8 cellular contexts compared by ENCODE assay signal in the genomic region with DNA sequence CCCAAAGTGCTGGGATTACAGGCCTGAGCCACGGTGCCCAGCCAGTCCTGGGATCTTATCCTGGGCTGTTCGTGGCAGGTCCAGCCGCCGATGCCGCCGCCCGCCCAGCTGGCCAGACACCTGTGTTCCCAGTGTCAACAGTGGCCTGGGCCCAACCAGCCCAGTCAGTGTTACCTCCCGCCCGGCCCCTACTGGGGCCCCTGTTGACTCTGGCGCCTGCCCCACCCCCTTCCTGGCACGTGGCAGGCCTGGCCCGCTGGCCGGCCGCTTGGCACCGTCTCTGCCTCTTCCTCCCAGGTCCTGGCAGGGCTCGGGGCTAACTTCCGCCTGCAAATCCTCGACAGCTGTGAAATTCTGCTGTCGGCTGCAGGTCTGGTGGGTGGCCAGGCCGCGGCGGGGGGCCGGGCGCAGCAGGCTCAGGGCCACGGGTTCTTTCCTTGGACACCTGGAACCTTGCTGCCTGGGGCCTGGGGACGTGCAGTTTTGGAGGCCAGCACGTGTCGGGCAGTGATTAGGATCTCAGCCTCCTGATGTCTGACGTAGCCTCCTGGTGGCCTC. TPM values are rescaled to one million over a fixed set of nuclear protein-coding genes. Genes with fewer than 3 reads are reported as not detected.
A peak's percentile ranks its signal among the peaks of the same experiment; 100 is the strongest.
DNase-seq lines count a peak whose midpoint lies in the region; ATAC-seq, FAIRE-seq and TF ChIP-seq lines count a peak whose summit lies in the region.

No MANE protein-coding gene starts in this region.

- ATAC-seq in activated CD4-positive, alpha-beta T cell treated with anti-CD3 and anti-CD28 coated beads for 36 hours: no peak
- ATAC-seq in naive thymus-derived CD8-positive, alpha-beta T cell: no peak

- TF ChIP-seq POLR2A in GM12892 (IDR thresholded peaks at IDR 0.05; ENCODE audit: low read depth, low read length): no peak

- FAIRE-seq in GM12892 (lab: Jason Lieb, UNC): no peak

- no peaks in the 10 kb centered on the region for H3K27me3 Mint-ChIP-seq in activated CD4-positive, alpha-beta T cell treated with anti-CD3 and anti-CD28 coated beads for 36 hours
- no peaks in the 10 kb centered on the region for H3K27me3 Mint-ChIP-seq in naive thymus-derived CD8-positive, alpha-beta T cell

- POLR2A ChIA-PET in activated CD4-positive, alpha-beta T cell treated with anti-CD3 and anti-CD28 coated beads for 36 hours (lab: Charles Lee): no interaction called here
- POLR2A ChIA-PET in naive thymus-derived CD8-positive, alpha-beta T cell (lab: Charles Lee): interaction anchor here (0.6 to 0.8 kb wide), 3 partner anchors 96 to 159 kb away, joined by 3 to 7 read pairs (median 4); no protein-coding TSS in a partner anchor

- CTCF ChIA-PET in activated CD4-positive, alpha-beta T cell treated with anti-CD3 and anti-CD28 coated beads for 36 hours (lab: Charles Lee): interaction anchor here (0.7 to 0.8 kb wide), 2 partner anchors 12 to 329 kb away, joined by 3 to 4 read pairs; no protein-coding TSS in a partner anchor

- intact Hi-C loops in posterior cingulate gyrus (cut with DNase I): no loop called here
- intact Hi-C loops in activated CD4-positive, alpha-beta T cell treated with anti-CD3 and anti-CD28 coated beads for 36 hours (cut with DNase I, micrococcal nuclease): no loop called here

- H3K4me1 Mint-ChIP-seq in activated CD4-positive, alpha-beta T cell treated with anti-CD3 and anti-CD28 coated beads for 36 hours: peaks cover 24% of the 10 kb centered on the region
- H3K4me1 Mint-ChIP-seq in naive thymus-derived CD8-positive, alpha-beta T cell: peaks cover 12 to 53% (median 46%) of the 10 kb centered on the region in 4 donors

- H3K4me3 Mint-ChIP-seq in activated CD4-positive, alpha-beta T cell treated with anti-CD3 and anti-CD28 coated beads for 36 hours: no peak overlapping the region
- no peak overlapping the region for H3K4me3 Mint-ChIP-seq in naive thymus-derived CD8-positive, alpha-beta T cell

- no peaks in the 10 kb centered on the region for H3K9me3 Mint-ChIP-seq in activated CD4-positive, alpha-beta T cell treated with anti-CD3 and anti-CD28 coated beads for 36 hours (ENCODE audit: low read depth)
- H3K9me3 Mint-ChIP-seq in naive thymus-derived CD8-positive, alpha-beta T cell: peaks cover 0 to 2% (median 0%) of the 10 kb centered on the region in 9 donors

- peaks cover 5% of the 10 kb centered on the region for H3K36me3 Mint-ChIP-seq in activated CD4-positive, alpha-beta T cell treated with anti-CD3 and anti-CD28 coated beads for 36 hours (ENCODE audit: low read depth)
- no peaks in the 10 kb centered on the region for H3K36me3 Mint-ChIP-seq in naive thymus-derived CD8-positive, alpha-beta T cell

- H3K27ac Mint-ChIP-seq in activated CD4-positive, alpha-beta T cell treated with anti-CD3 and anti-CD28 coated beads for 36 hours: no peak overlapping the region
- H3K27ac Mint-ChIP-seq in naive thymus-derived CD8-positive, alpha-beta T cell: no peak overlapping the region

- DNase-seq in COR-L47 (lab: John Stamatoyannopoulos, UW): peak; percentile 92
- peak; percentile 84 to 91 for DNase-seq in SHP77 (lab: John Stamatoyannopoulos, UW)
- DNase-seq in globus pallidus (ENCODE audit: low spot score): peak; percentile 72
- peak in 9 of 10 donors; percentile 36 to 95 (median 58) for DNase-seq in posterior cingulate gyrus
- DNase-seq in AG08396 (ENCODE audit: low spot score): no peak
- no peak for DNase-seq in activated CD4-positive, alpha-beta T cell treated with anti-CD3 and anti-CD28 coated beads for 36 hours
- DNase-seq in GM12892 (ENCODE audit: insufficient read length): no peak
- no peak for DNase-seq in naive thymus-derived CD8-positive, alpha-beta T cell

RNA-seq across cellular contexts. Expression of a gene that starts 9.1 kb away (rescaled TPM):
- 10 to 100 TPM; 25.1 to 36.0 TPM for total RNA-seq in activated CD4-positive, alpha-beta T cell treated with anti-CD3 and anti-CD28 coated beads for 36 hours
- 20.7 TPM for polyA plus RNA-seq in GM12892 (2012; ENCODE audit: missing spikeins)
- total RNA-seq in naive thymus-derived CD8-positive, alpha-beta T cell: 1 to 10 TPM; 3.5 to 5.0 TPM
- under 1 TPM; 0.09 to 0.58 (median 0.16) TPM for polyA plus RNA-seq in naive thymus-derived CD8-positive, alpha-beta T cell

RNA-seq across cellular contexts. Expression of a gene that starts 17.8 kb away (rescaled TPM):
- total RNA-seq in activated CD4-positive, alpha-beta T cell treated with anti-CD3 and anti-CD28 coated beads for 36 hours: 10 to 100 TPM; 14.3 to 18.4 TPM
- 0.36 TPM for polyA plus RNA-seq in GM12892 (2012; ENCODE audit: missing spikeins)
- 1 to 10 TPM; 1.4 to 2.6 TPM for total RNA-seq in naive thymus-derived CD8-positive, alpha-beta T cell
- under 1 TPM; 0.18 to 0.58 (median 0.52) TPM for polyA plus RNA-seq in naive thymus-derived CD8-positive, alpha-beta T cell

RNA-seq across cellular contexts. Expression of a gene that starts 21.9 kb away (rescaled TPM):
- total RNA-seq in activated CD4-positive, alpha-beta T cell treated with anti-CD3 and anti-CD28 coated beads for 36 hours: 10 to 100 TPM; 73.7 to 83.3 TPM
- polyA plus RNA-seq in GM12892 (2012; ENCODE audit: missing spikeins): 25.0 TPM
- total RNA-seq in naive thymus-derived CD8-positive, alpha-beta T cell: 100 to 1,000 TPM; 179 to 184 TPM
- polyA plus RNA-seq in naive thymus-derived CD8-positive, alpha-beta T cell: 100 to 1,000 TPM; 137 to 238 (median 182) TPM

RNA-seq across cellular contexts. Expression of a gene that starts 41.7 kb away (rescaled TPM):
- not detected for total RNA-seq in activated CD4-positive, alpha-beta T cell treated with anti-CD3 and anti-CD28 coated beads for 36 hours
- polyA plus RNA-seq in GM12892 (2012; ENCODE audit: missing spikeins): not detected
- not detected for total RNA-seq in naive thymus-derived CD8-positive, alpha-beta T cell
- polyA plus RNA-seq in naive thymus-derived CD8-positive, alpha-beta T cell: not detected

RNA-seq across cellular contexts. Expression of a gene that starts 42.0 kb away (rescaled TPM):
- total RNA-seq in activated CD4-positive, alpha-beta T cell treated with anti-CD3 and anti-CD28 coated beads for 36 hours: 10 to 100 TPM; 52.6 to 70.3 TPM
- 7.4 TPM for polyA plus RNA-seq in GM12892 (2012; ENCODE audit: missing spikeins)
- 10 to 100 TPM; 65.9 to 68.8 TPM for total RNA-seq in naive thymus-derived CD8-positive, alpha-beta T cell
- polyA plus RNA-seq in naive thymus-derived CD8-positive, alpha-beta T cell: 100 to 1,000 TPM in 1 of 3 donors, 10 to 100 TPM in 2; 54.3 to 117 (median 72.4) TPM

Comparison
In these comparisons a context has a peak if more than half of its experiments do, and no peak if none do; other contexts are left out.
1. DNase-seq: peak in COR-L47 (single experiment), SHP77 (2 of 2), globus pallidus (single experiment) and posterior cingulate gyrus (9 of 10); none in AG08396 (single experiment), activated CD4-positive, alpha-beta T cell treated with anti-CD3 and anti-CD28 coated beads for 36 hours (single experiment), GM12892 (single experiment) and naive thymus-derived CD8-positive, alpha-beta T cell (0 of 10).
2. RNA of a gene that starts 9.1 kb away (total RNA-seq): 25.1 to 36.0 TPM in activated CD4-positive, alpha-beta T cell treated with anti-CD3 and anti-CD28 coated beads for 36 hours; 3.5 to 5.0 TPM in naive thymus-derived CD8-positive, alpha-beta T cell; every median in the first group is over 4 times any median in the second.
3. RNA of a gene that starts 17.8 kb away (total RNA-seq): 14.3 to 18.4 TPM in activated CD4-positive, alpha-beta T cell treated with anti-CD3 and anti-CD28 coated beads for 36 hours; 1.4 to 2.6 TPM in naive thymus-derived CD8-positive, alpha-beta T cell; every median in the first group is over 4 times any median in the second.